ENCODE assay signal across 18 cellular contexts in the genomic region with DNA sequence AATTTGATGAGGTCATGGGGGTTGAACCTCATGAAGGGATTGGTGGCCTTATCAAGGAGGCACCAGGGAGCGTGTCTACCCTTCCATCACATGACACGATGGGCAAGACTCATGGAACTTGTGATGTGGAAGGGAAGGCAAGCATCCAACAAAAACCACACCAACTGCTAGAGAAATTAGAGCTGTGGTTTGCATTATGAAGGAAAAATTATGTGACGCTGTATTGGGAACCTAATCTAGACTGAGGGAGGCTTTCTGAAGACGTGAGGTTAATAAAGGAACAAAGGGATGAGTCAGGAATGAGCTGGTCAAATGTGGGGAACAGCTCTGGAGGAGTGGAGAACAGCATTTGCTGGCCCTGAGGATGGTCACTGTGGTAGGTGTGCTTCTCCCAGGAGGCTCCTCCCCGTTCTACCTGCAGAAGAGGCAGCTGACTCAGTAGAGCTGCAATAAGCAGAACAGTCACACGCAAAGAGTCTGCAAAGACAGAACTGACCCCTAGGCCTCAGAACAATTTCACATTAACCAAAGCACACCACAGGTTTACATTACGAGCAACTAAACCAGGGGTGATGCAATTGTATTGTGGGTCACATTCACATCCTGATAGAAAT.
DNase-seq lines count a peak whose midpoint lies in the region; FAIRE-seq and TF ChIP-seq lines count a peak whose summit lies in the region.
"Had no signal": no experiment of that assay in that cellular context is flagged by ENCODE, and none has a peak within 500 bp of the region (broad histone marks: within the 10 kb centered on the region; RNA-seq: fewer than 3 reads in every experiment).

No MANE protein-coding gene starts in this region.

- H3K27ac Mint-ChIP-seq in activated naive CD4-positive, alpha-beta T cell treated with anti-CD3 and anti-CD28 coated beads for 36 hours, result no peak overlapping the region
- H3K27ac Mint-ChIP-seq: activated CD4-positive, alpha-beta T cell treated with anti-CD3 and anti-CD28 coated beads, Interleukin-2, amount 10 ng/mL, durations not matched to agents 7 days and 5 days; mesothelial cell of epicardium; progenitor cell of endocrine pancreas had no signal

- 89 to 95% methylated on average over 7 of the region's 7 CpGs for WGBS in thyroid gland, 2 donors

- H3K9me3 Mint-ChIP-seq in activated naive CD4-positive, alpha-beta T cell treated with anti-CD3 and anti-CD28 coated beads for 36 hours, result no peaks in the 10 kb centered on the region
- H3K9me3 Mint-ChIP-seq: activated CD4-positive, alpha-beta T cell treated with anti-CD3 and anti-CD28 coated beads, Interleukin-2, amount 10 ng/mL, durations not matched to agents 7 days and 5 days; mesothelial cell of epicardium had no signal

- CTCF ChIA-PET in activated naive CD4-positive, alpha-beta T cell treated with anti-CD3 and anti-CD28 coated beads for 36 hours (lab: Charles Lee), result interaction anchor here (2.0 kb wide), 1 partner anchor 142 kb away, joined by 5 read pairs; no protein-coding TSS in a partner anchor

- FAIRE-seq in HTR-8/SVneo (lab: Jason Lieb, UNC), result no peak
- FAIRE-seq: GM12878 had no signal

- no peak overlapping the region for H3K27ac ChIP-seq in thyroid gland
- H3K27ac ChIP-seq: cardiac muscle cell, upper lobe of left lung had no signal

- no peaks in the 10 kb centered on the region for H3K36me3 ChIP-seq in thyroid gland
- H3K36me3 ChIP-seq: cardiac muscle cell, upper lobe of left lung had no signal

- no peaks in the 10 kb centered on the region for H3K27me3 Mint-ChIP-seq in activated naive CD4-positive, alpha-beta T cell treated with anti-CD3 and anti-CD28 coated beads for 36 hours (ENCODE audit: low read depth)
- H3K27me3 Mint-ChIP-seq: progenitor cell of endocrine pancreas had no signal

- no peak for TF ChIP-seq POLR2A in thyroid gland (IDR thresholded peaks at IDR 0.05)

- H3K4me3 Mint-ChIP-seq in activated naive CD4-positive, alpha-beta T cell treated with anti-CD3 and anti-CD28 coated beads for 36 hours, result no peak overlapping the region
- H3K4me3 Mint-ChIP-seq: activated CD4-positive, alpha-beta T cell treated with anti-CD3 and anti-CD28 coated beads, Interleukin-2, amount 10 ng/mL, durations not matched to agents 7 days and 5 days; mesothelial cell of epicardium had no signal

- H3K4me1 Mint-ChIP-seq in activated naive CD4-positive, alpha-beta T cell treated with anti-CD3 and anti-CD28 coated beads for 36 hours (ENCODE audit: low read depth), result no peaks in the 10 kb centered on the region
- H3K4me1 Mint-ChIP-seq: mesothelial cell of epicardium had no signal

- no peaks in the 10 kb centered on the region for H3K9me3 ChIP-seq in thyroid gland
- H3K9me3 ChIP-seq: upper lobe of left lung had no signal

- intact Hi-C loops in activated naive CD4-positive, alpha-beta T cell treated with anti-CD3 and anti-CD28 coated beads for 36 hours (cut with micrococcal nuclease), result no loop called here
- intact Hi-C loops in thyroid gland (cut with DNase I), result no loop called here

- no peaks in the 10 kb centered on the region for H3K4me1 ChIP-seq in thyroid gland
- H3K4me1 ChIP-seq: upper lobe of left lung had no signal

- peak; percentile 56 for DNase-seq in AG08395 (ENCODE audit: low spot score)
- DNase-seq in HFF-Myc (ENCODE audit: extremely low read depth, low read depth), result peak; percentile 17
- peak; percentile 80 for DNase-seq in astrocyte of the hippocampus (ENCODE audit: low read depth, low spot score)
- DNase-seq in glomerular visceral epithelial cell (ENCODE audit: extremely low spot score), result peak; percentile 72
- DNase-seq in activated naive CD4-positive, alpha-beta T cell treated with anti-CD3 and anti-CD28 coated beads for 36 hours, result no peak
- DNase-seq in NCI-H146 (lab: John Stamatoyannopoulos, UW), result no peak
- no peak for DNase-seq in thyroid gland
- no peak for DNase-seq in HTR-8/SVneo (ENCODE audit: insufficient read length, low spot score)
- DNase-seq: activated CD4-positive, alpha-beta T cell treated with anti-CD3 and anti-CD28 coated beads, Interleukin-2, amount 10 ng/mL, durations not matched to agents 7 days and 5 days; NCI-H1417 treated with DMSO at 0.1 percent for 48 hours; NCI-H526 treated with DMSO at 0.1 percent for 48 hours; SHP77; stimulated activated CD4-positive, alpha-beta T cell treated with anti-CD3 and anti-CD28 coated beads, Interleukin-1b, Interleukin-23, amount 100 ng/mL, for 48 hours; upper lobe of left lung had no signal

- TF ChIP-seq CTCF in HFF-Myc (IDR thresholded peaks at IDR 0.05; ENCODE audit: low read depth, low read length, missing control alignments) (no peak), thyroid gland (IDR thresholded peaks at IDR 0.05) (no peak)

- H3K36me3 Mint-ChIP-seq in activated naive CD4-positive, alpha-beta T cell treated with anti-CD3 and anti-CD28 coated beads for 36 hours (ENCODE audit: low read depth), result no peaks in the 10 kb centered on the region
- H3K36me3 Mint-ChIP-seq: mesothelial cell of epicardium had no signal

- H3K4me3 ChIP-seq in HFF-Myc (replicated peaks; ENCODE audit: low read depth, low read length), result no peak overlapping the region
- no peak overlapping the region for H3K4me3 ChIP-seq in thyroid gland (replicated peaks in 1 of 3)
- H3K4me3 ChIP-seq: cardiac muscle cell, GM12878, upper lobe of left lung had no signal

- H3K27me3 ChIP-seq in thyroid gland, result no peaks in the 10 kb centered on the region
- H3K27me3 ChIP-seq: cardiac muscle cell, upper lobe of left lung had no signal

Comparison
In these comparisons a context has a peak if more than half of its experiments do, and no peak if none do; other contexts are left out.
1. DNase-seq: peak in AG08395 (single experiment), HFF-Myc (single experiment), astrocyte of the hippocampus (single experiment) and glomerular visceral epithelial cell (single experiment); none in activated naive CD4-positive, alpha-beta T cell treated with anti-CD3 and anti-CD28 coated beads for 36 hours (single experiment), NCI-H146 (single experiment), thyroid gland (0 of 2) and HTR-8/SVneo (single experiment).